In genomic region chr11:131370901-131371790, GRCh38 we compare ENCODE assay signal across 14 cellular contexts. TPM values are rescaled to one million over a fixed set of nuclear protein-coding genes. Genes with fewer than 3 reads are reported as not detected.
DNase-seq lines count a peak whose midpoint lies in the region; TF ChIP-seq lines count a peak whose summit lies in the region.
"Had no signal": no experiment of that assay in that cellular context is flagged by ENCODE, and none has a peak within 500 bp of the region (broad histone marks: within the 10 kb centered on the region; RNA-seq: fewer than 3 reads in every experiment).

No MANE protein-coding gene starts in this region.

- peaks cover 47% of the 10 kb centered on the region for H3K27me3 ChIP-seq in suprapubic skin

- no peaks in the 10 kb centered on the region for H3K9me3 ChIP-seq in suprapubic skin
- H3K9me3 ChIP-seq: upper lobe of right lung had no signal

- H3K27ac ChIP-seq in suprapubic skin = no peak overlapping the region
- H3K27ac ChIP-seq: upper lobe of right lung had no signal

- no peaks in the 10 kb centered on the region for H3K36me3 ChIP-seq in suprapubic skin
- H3K36me3 ChIP-seq: upper lobe of right lung had no signal

- TF ChIP-seq EP300 in suprapubic skin (IDR thresholded peaks at IDR 0.05) = no peak

- no peak for TF ChIP-seq CTCF in suprapubic skin (IDR thresholded peaks at IDR 0.05)

- DNase-seq in NCI-H748 (lab: John Stamatoyannopoulos, UW; ENCODE audit: unreplicated experiment) (peak; percentile 17), NCI-H748 treated with DMSO at 0.1 percent for 48 hours (lab: John Stamatoyannopoulos, UW) (no peak), cerebellar cortex (ENCODE audit: low spot score) (peak; percentile 9), midbrain (lab: John Stamatoyannopoulos, UW) (peak; percentile 65), suprapubic skin (ENCODE audit: low spot score in 2 of 2) (no peak), OCI-M2 (lab: John Stamatoyannopoulos, UW; ENCODE audit: unreplicated experiment) (no peak), GM19238 (ENCODE audit: insufficient read length, low spot score) (no peak), GF-D8 (lab: John Stamatoyannopoulos, UW) (no peak)
- DNase-seq: 8988T; activated CD8-positive, alpha-beta T cell treated with anti-CD3 and anti-CD28 coated beads for 36 hours; activated gamma-delta T cell treated with Interleukin-2 at 50 U/mL for 16 hours; CD8-positive, alpha-beta T cell; T-helper 9 cell; upper lobe of right lung had no signal

- H3K4me3 ChIP-seq in suprapubic skin = peak overlapping the region; percentile 36
- H3K4me3 ChIP-seq: upper lobe of right lung had no signal

- peaks cover 19% of the 10 kb centered on the region for H3K4me1 ChIP-seq in suprapubic skin

- WGBS in suprapubic skin = 7% methylated on average over 26 of the region's 26 CpGs

- no peak for TF ChIP-seq POLR2A in suprapubic skin (IDR thresholded peaks at IDR 0.05)

RNA-seq across cellular contexts. Expression of gene NTM, which starts 0.7 kb away (rescaled TPM):
- total RNA-seq in suprapubic skin = 10 to 100 TPM in 1 of 4 donors, 1 to 10 TPM in 2, under 1 TPM in 1; 0.19 to 19.1 (median 2.1) TPM
- total RNA-seq: activated CD8-positive, alpha-beta T cell treated with anti-CD3 and anti-CD28 coated beads for 36 hours; CD8-positive, alpha-beta T cell had no signal

Comparison
In these comparisons a context has a peak if more than half of its experiments do, and no peak if none do; other contexts are left out.
1. DNase-seq: peak in NCI-H748 (single experiment), cerebellar cortex (single experiment) and midbrain (single experiment); none in NCI-H748 treated with DMSO at 0.1 percent for 48 hours (single experiment), suprapubic skin (0 of 2), OCI-M2 (single experiment), GM19238 (single experiment) and GF-D8 (single experiment).